ENCODE assay signal across 8 cellular contexts in genomic region chr19:31548941-31549340, GRCh38.
DNase-seq lines count a peak whose midpoint lies in the region; ATAC-seq and TF ChIP-seq lines count a peak whose summit lies in the region.

No MANE protein-coding gene starts in this region.

- no peaks in the 10 kb centered on the region for H3K27me3 ChIP-seq in sigmoid colon

- TF ChIP-seq EP300 in sigmoid colon (IDR thresholded peaks at IDR 0.05), result no peak

- peak; percentile 68 for TF ChIP-seq CTCF in fibroblast of villous mesenchyme (IDR thresholded peaks at IDR 0.05; ENCODE audit: insufficient read depth, low read depth, low read length)
- peak in 2 of 4 experiments; percentile 11 to 31 for TF ChIP-seq CTCF in sigmoid colon (IDR thresholded peaks at IDR 0.05)

- H3K27ac ChIP-seq in sigmoid colon, result no peak overlapping the region

- H3K4me3 ChIP-seq in fibroblast of villous mesenchyme (ENCODE audit: low read depth, low read length) (no peak overlapping the region), sigmoid colon (no peak overlapping the region)

- H3K4me1 ChIP-seq in sigmoid colon, result no peaks in the 10 kb centered on the region

- DNase-seq in DMS53 (lab: John Stamatoyannopoulos, UW) (peak; percentile 2), DMS53 treated with DMSO at 0.1 percent for 48 hours (lab: John Stamatoyannopoulos, UW; ENCODE audit: unreplicated experiment) (no peak), OCI-M1 (lab: John Stamatoyannopoulos, UW) (peak; percentile 9), fibroblast of villous mesenchyme (ENCODE audit: low read depth) (peak; percentile 60), sigmoid colon (peak; percentile 27), NCI-H774 (lab: John Stamatoyannopoulos, UW) (no peak), NCI-H345 treated with DMSO at 0.1 percent for 48 hours (lab: John Stamatoyannopoulos, UW; ENCODE audit: unreplicated experiment) (no peak)

- H3K9me3 ChIP-seq in sigmoid colon, result no peaks in the 10 kb centered on the region

- TF ChIP-seq POLR2A in sigmoid colon (IDR thresholded peaks at IDR 0.05), result no peak

- intact Hi-C loops in sigmoid colon (cut with DNase I), result no loop called here

- 72 to 83% methylated on average over 4 of the region's 4 CpGs for WGBS in sigmoid colon, 2 donors

- no peak for ATAC-seq in HG03442 (IDR thresholded peaks at IDR 0.05; ENCODE audit: unreplicated experiment)

- no peaks in the 10 kb centered on the region for H3K36me3 ChIP-seq in sigmoid colon

Comparison
In these comparisons a context has a peak if more than half of its experiments do, and no peak if none do; other contexts are left out.
1. DNase-seq: peak in DMS53 (single experiment), OCI-M1 (single experiment), fibroblast of villous mesenchyme (single experiment) and sigmoid colon (single experiment); none in DMS53 treated with DMSO at 0.1 percent for 48 hours (single experiment), NCI-H774 (single experiment) and NCI-H345 treated with DMSO at 0.1 percent for 48 hours (single experiment).